10 cellular contexts compared by ENCODE assay signal in the genomic region with DNA sequence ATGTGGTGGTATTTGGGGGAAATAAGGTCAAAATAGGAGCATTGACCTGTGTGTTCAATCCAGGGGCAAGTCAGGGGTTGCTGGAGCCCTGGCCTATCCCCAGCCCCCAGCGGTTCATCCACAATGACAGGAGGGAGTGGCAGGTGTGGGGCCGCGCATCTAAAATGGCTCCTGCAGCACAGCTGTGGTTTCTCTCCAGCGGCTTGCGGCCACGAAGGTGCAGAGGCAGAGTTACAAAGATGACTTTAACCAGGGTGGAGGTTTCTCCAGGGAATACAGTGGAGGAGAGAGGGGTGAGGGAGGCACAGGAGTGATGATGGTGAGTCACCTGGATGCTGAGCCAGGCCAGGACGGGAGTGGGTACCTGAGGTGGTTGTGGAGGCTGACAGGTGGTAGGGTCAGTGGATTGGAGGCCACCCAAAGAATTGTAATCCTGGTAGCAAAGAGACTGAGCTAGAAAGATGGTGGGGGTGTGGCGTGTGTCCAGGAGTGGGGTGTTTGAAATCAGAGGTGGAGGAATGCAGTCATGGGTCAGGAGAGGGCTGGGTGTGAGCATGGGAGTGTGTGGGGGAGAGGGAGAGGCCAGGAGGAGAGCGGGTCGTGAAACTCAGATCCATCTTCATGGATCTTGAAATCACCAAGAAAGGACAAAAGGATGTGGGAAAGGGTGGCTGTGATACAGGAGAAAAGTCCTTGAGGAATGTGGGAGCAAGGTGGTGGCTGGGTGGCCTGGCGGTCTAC.
DNase-seq lines count a peak whose midpoint lies in the region; ATAC-seq and TF ChIP-seq lines count a peak whose summit lies in the region.
"Had no signal": no experiment of that assay in that cellular context is flagged by ENCODE, and none has a peak within 500 bp of the region (broad histone marks: within the 10 kb centered on the region; RNA-seq: fewer than 3 reads in every experiment).

No MANE protein-coding gene starts in this region.

- in situ Hi-C loops in Panc1 (cut with HindIII; ENCODE audit: low pct_unique_long_range_greater_than_20kb, low sequenced_read_pairs) = no loop called here

- TSS peak; percentile 81 for BruUV-seq in Panc1 (replicated peaks; lab: Mats Ljungman, UMichigan)

- peak; percentile 62 for ATAC-seq in GM18867 (IDR thresholded peaks at IDR 0.05; ENCODE audit: unreplicated experiment)
- ATAC-seq in Panc1 = no peak
- ATAC-seq in foreskin keratinocyte = peak; percentile 35
- ATAC-seq in stimulated activated memory B cell treated with anti-CD40 and anti-IgM and Interleukin-4, amounts not matched to agents 10 μg/mL and 1 μg/mL and 100 μg/mL, for 72 hours = peak; percentile 24

- no peak for TF ChIP-seq CTCF in Panc1 (IDR thresholded peaks at IDR 0.05)
- TF ChIP-seq CTCF in foreskin keratinocyte (conservative IDR thresholded peaks at IDR 0.05) = no peak

- POLR2A ChIA-PET in Panc1 (lab: Charles Lee) = no interaction called here
- POLR2A ChIA-PET in activated CD4-positive, alpha-beta memory T cell treated with anti-CD3 and anti-CD28 coated beads, Interleukin-2, amount 10 ng/mL, durations not matched to agents 7 days and 5 days (lab: Charles Lee) = no interaction called here

- CTCF ChIA-PET in Panc1 (lab: Charles Lee) = interaction anchor here (1.1 kb wide), 1 partner anchor 14 kb away, joined by 4 read pairs; no protein-coding TSS in a partner anchor
- CTCF ChIA-PET in activated CD4-positive, alpha-beta memory T cell treated with anti-CD3 and anti-CD28 coated beads, Interleukin-2, amount 10 ng/mL, durations not matched to agents 7 days and 5 days (lab: Charles Lee) = interaction anchor here (1.8 kb wide), 1 partner anchor 146 kb away, joined by 4 read pairs; no protein-coding TSS in a partner anchor

- no peaks in the 10 kb centered on the region for H3K9me3 Mint-ChIP-seq in stimulated activated memory B cell treated with anti-CD40 and anti-IgM and Interleukin-4, amounts not matched to agents 10 μg/mL and 1 μg/mL and 100 μg/mL, for 72 hours
- no peaks in the 10 kb centered on the region for H3K9me3 Mint-ChIP-seq in activated CD4-positive, alpha-beta memory T cell treated with anti-CD3 and anti-CD28 coated beads, Interleukin-2, amount 10 ng/mL, durations not matched to agents 7 days and 5 days

- H3K9me3 ChIP-seq in Panc1 (ENCODE audit: control insufficient read depth, insufficient read depth, low read depth, low read length) = no peaks in the 10 kb centered on the region

- peaks cover 25% of the 10 kb centered on the region for H3K4me1 Mint-ChIP-seq in stimulated activated memory B cell treated with anti-CD40 and anti-IgM and Interleukin-4, amounts not matched to agents 10 μg/mL and 1 μg/mL and 100 μg/mL, for 72 hours
- H3K4me1 Mint-ChIP-seq in activated CD4-positive, alpha-beta memory T cell treated with anti-CD3 and anti-CD28 coated beads, Interleukin-2, amount 10 ng/mL, durations not matched to agents 7 days and 5 days = no peaks in the 10 kb centered on the region

- no peaks in the 10 kb centered on the region for H3K27me3 Mint-ChIP-seq in stimulated activated memory B cell treated with anti-CD40 and anti-IgM and Interleukin-4, amounts not matched to agents 10 μg/mL and 1 μg/mL and 100 μg/mL, for 72 hours
- H3K27me3 Mint-ChIP-seq in activated CD4-positive, alpha-beta memory T cell treated with anti-CD3 and anti-CD28 coated beads, Interleukin-2, amount 10 ng/mL, durations not matched to agents 7 days and 5 days = no peaks in the 10 kb centered on the region

- no peak overlapping the region for H3K4me3 ChIP-seq in Panc1 (ENCODE audit: low read depth in 2 of 2, low read length in 2 of 2)

- H3K4me1 ChIP-seq in Panc1 (ENCODE audit: control insufficient read depth, insufficient read depth, low read length) = no peaks in the 10 kb centered on the region
- H3K4me1 ChIP-seq in foreskin keratinocyte = peaks cover 31% of the 10 kb centered on the region

- DNase-seq in Panc1 (ENCODE audit: low read depth, low spot score) = no peak
- DNase-seq in foreskin keratinocyte = peak in 1 of 2 donors; percentile 48
- no peak for DNase-seq in activated CD4-positive, alpha-beta memory T cell treated with anti-CD3 and anti-CD28 coated beads, Interleukin-2, amount 10 ng/mL, durations not matched to agents 7 days and 5 days
- DNase-seq in middle frontal gyrus (ENCODE audit: extremely low spot score, low spot score) = no peak
- no peak for DNase-seq in islet precursor cell
- no peak for DNase-seq in DMS53 treated with DMSO at 0.1 percent for 48 hours (lab: John Stamatoyannopoulos, UW; ENCODE audit: unreplicated experiment)
- DNase-seq: activated gamma-delta T cell, NCI-H82 had no signal

- peaks cover 6% of the 10 kb centered on the region for H3K36me3 Mint-ChIP-seq in stimulated activated memory B cell treated with anti-CD40 and anti-IgM and Interleukin-4, amounts not matched to agents 10 μg/mL and 1 μg/mL and 100 μg/mL, for 72 hours
- H3K36me3 Mint-ChIP-seq in activated CD4-positive, alpha-beta memory T cell treated with anti-CD3 and anti-CD28 coated beads, Interleukin-2, amount 10 ng/mL, durations not matched to agents 7 days and 5 days (ENCODE audit: low read depth) = no peaks in the 10 kb centered on the region

- H3K4me3 Mint-ChIP-seq in stimulated activated memory B cell treated with anti-CD40 and anti-IgM and Interleukin-4, amounts not matched to agents 10 μg/mL and 1 μg/mL and 100 μg/mL, for 72 hours = peak overlapping the region; percentile 4
- H3K4me3 Mint-ChIP-seq in activated CD4-positive, alpha-beta memory T cell treated with anti-CD3 and anti-CD28 coated beads, Interleukin-2, amount 10 ng/mL, durations not matched to agents 7 days and 5 days = no peak overlapping the region

- no peaks in the 10 kb centered on the region for H3K27me3 ChIP-seq in Panc1 (ENCODE audit: control insufficient read depth, insufficient read depth, low read length)
- H3K27me3 ChIP-seq in foreskin keratinocyte = no peaks in the 10 kb centered on the region

- H3K27ac Mint-ChIP-seq in stimulated activated memory B cell treated with anti-CD40 and anti-IgM and Interleukin-4, amounts not matched to agents 10 μg/mL and 1 μg/mL and 100 μg/mL, for 72 hours = peak overlapping the region; percentile 20
- no peak overlapping the region for H3K27ac Mint-ChIP-seq in activated CD4-positive, alpha-beta memory T cell treated with anti-CD3 and anti-CD28 coated beads, Interleukin-2, amount 10 ng/mL, durations not matched to agents 7 days and 5 days

- intact Hi-C loops in Panc1 (cut with micrococcal nuclease; ENCODE audit: unreplicated experiment) = no loop called here

- H3K27ac ChIP-seq in Panc1 (ENCODE audit: low read length) (no peak overlapping the region), foreskin keratinocyte (no peak overlapping the region)

- H3K36me3 ChIP-seq in Panc1 (ENCODE audit: control insufficient read depth, insufficient read depth, low read length) = no peaks in the 10 kb centered on the region
